9 cellular contexts compared by ENCODE assay signal in genomic region chr5:125227333-125228075, GRCh38.
A peak's percentile ranks its signal among the peaks of the same experiment; 100 is the strongest.
DNase-seq lines count a peak whose midpoint lies in the region; ATAC-seq and TF ChIP-seq lines count a peak whose summit lies in the region.
"Had no signal": no experiment of that assay in that cellular context is flagged by ENCODE, and none has a peak within 500 bp of the region (broad histone marks: within the 10 kb centered on the region; RNA-seq: fewer than 3 reads in every experiment).

No MANE protein-coding gene starts in this region.

- ATAC-seq in left cardiac atrium (no peak), HG02970 (IDR thresholded peaks at IDR 0.05; ENCODE audit: low FRiP score, unreplicated experiment) (no peak), upper lobe of left lung (ENCODE audit: low FRiP score in 2 of 2) (no peak)

- H3K36me3 ChIP-seq in cardiac muscle cell = no peaks in the 10 kb centered on the region
- no peaks in the 10 kb centered on the region for H3K36me3 ChIP-seq in OCI-LY1 (ENCODE audit: insufficient read depth, low read length)
- H3K36me3 ChIP-seq in upper lobe of left lung = no peaks in the 10 kb centered on the region

- H3K27ac ChIP-seq in cardiac muscle cell (no peak overlapping the region), OCI-LY1 (ENCODE audit: low read depth, low read length, poor library complexity, severe bottlenecking) (peak overlapping the region; percentile 80), upper lobe of left lung (no peak overlapping the region)

- no peaks in the 10 kb centered on the region for H3F3A ChIP-seq in OCI-LY1 (ENCODE audit: insufficient read depth, low read length)

- peak; percentile 73 for TF ChIP-seq CTCF in cardiac muscle cell (IDR thresholded peaks at IDR 0.05; ENCODE audit: low read depth, low read length)
- peak; percentile 86 for TF ChIP-seq CTCF in OCI-LY1 (IDR thresholded peaks at IDR 0.05; ENCODE audit: low read length)
- TF ChIP-seq CTCF in fibroblast of mammary gland (conservative IDR thresholded peaks at IDR 0.05; ENCODE audit: control insufficient read depth, insufficient read depth, low read depth, low read length) = peak; percentile 53
- TF ChIP-seq CTCF in type B pancreatic cell (conservative IDR thresholded peaks at IDR 0.05) = peak; percentile 73
- TF ChIP-seq CTCF in upper lobe of left lung (IDR thresholded peaks at IDR 0.05) = peak in 1 of 6 experiments; percentile 17

- peak overlapping the region; percentile 46; the same call in 1 of the 2 replicates for H3K9ac ChIP-seq in OCI-LY1 (ENCODE audit: low read length)

- H3K9me2 ChIP-seq in OCI-LY1 (ENCODE audit: low read depth, low read length) = no peaks in the 10 kb centered on the region

- H3K4me1 Mint-ChIP-seq in type B pancreatic cell (ENCODE audit: unreplicated experiment) = peaks cover 22% of the 10 kb centered on the region

- no peak overlapping the region for H3K4me3 ChIP-seq in cardiac muscle cell
- H3K4me3 ChIP-seq in OCI-LY1 (ENCODE audit: low read depth, low read length, poor library complexity, severe bottlenecking) = peak overlapping the region; percentile 25
- H3K4me3 ChIP-seq in fibroblast of mammary gland (ENCODE audit: control insufficient read depth, low read depth, low read length) = no peak overlapping the region
- H3K4me3 ChIP-seq in upper lobe of left lung = no peak overlapping the region

- no peak for TF ChIP-seq POLR2A in upper lobe of left lung (IDR thresholded peaks at IDR 0.05)

- TF ChIP-seq EP300 in upper lobe of left lung (IDR thresholded peaks at IDR 0.05) = no peak

- peaks cover 7% of the 10 kb centered on the region for H3K9me3 Mint-ChIP-seq in type B pancreatic cell

- intact Hi-C loops in left cardiac atrium (cut with DNase I) = no loop called here

- H3K79me2 ChIP-seq in OCI-LY1 (ENCODE audit: insufficient read depth, low read length) = no peaks in the 10 kb centered on the region

- H3K36me3 Mint-ChIP-seq in type B pancreatic cell = no peaks in the 10 kb centered on the region

- H3K4me1 ChIP-seq in cardiac muscle cell (ENCODE audit: low read depth) (peaks cover 22% of the 10 kb centered on the region), OCI-LY1 (ENCODE audit: insufficient read depth, low read length, severe bottlenecking) (peaks cover 45% of the 10 kb centered on the region), upper lobe of left lung (no peaks in the 10 kb centered on the region)

- H3K27me3 ChIP-seq in cardiac muscle cell (no peaks in the 10 kb centered on the region), OCI-LY1 (ENCODE audit: insufficient read depth, low read length) (no peaks in the 10 kb centered on the region), upper lobe of left lung (no peaks in the 10 kb centered on the region)

- no peaks in the 10 kb centered on the region for H4K20me1 ChIP-seq in OCI-LY1 (ENCODE audit: insufficient read depth, low read length)

- no peak overlapping the region for H3K27ac Mint-ChIP-seq in type B pancreatic cell

- H3K9me3 ChIP-seq in cardiac muscle cell (ENCODE audit: low read depth) (no peaks in the 10 kb centered on the region), OCI-LY1 (ENCODE audit: low read length) (no peaks in the 10 kb centered on the region), upper lobe of left lung (no peaks in the 10 kb centered on the region)

- DNase-seq in cardiac muscle cell (ENCODE audit: low read depth in 1 of 2, low spot score in 1 of 2) (peak; percentile 27 to 48), left cardiac atrium (no peak), fibroblast of mammary gland (ENCODE audit: low read depth) (peak; percentile 25), type B pancreatic cell (ENCODE audit: extremely low spot score, unreplicated experiment) (no peak), CD1c-positive myeloid dendritic cell (ENCODE audit: extremely low spot score) (no peak), upper lobe of left lung (no peak)
- DNase-seq: DMS153 had no signal

- WGBS in upper lobe of left lung, 2 donors = 89 to 94% methylated on average over 7 of the region's 7 CpGs

- H3K4me2 ChIP-seq in OCI-LY1 (ENCODE audit: low read length) = peak overlapping the region; percentile 58

- H3K27me3 Mint-ChIP-seq in type B pancreatic cell = no peaks in the 10 kb centered on the region

- H2AFZ ChIP-seq in OCI-LY1 (ENCODE audit: low read length) = peak overlapping the region; percentile 80

- H3K4me3 Mint-ChIP-seq in type B pancreatic cell = no peak overlapping the region

Comparison
In these comparisons a context has a peak if more than half of its experiments do, and no peak if none do; other contexts are left out.
1. DNase-seq: peak in cardiac muscle cell (2 of 2) and fibroblast of mammary gland (single experiment); none in left cardiac atrium (single experiment), type B pancreatic cell (single experiment), CD1c-positive myeloid dendritic cell (single experiment) and upper lobe of left lung (0 of 2).